ENCODE assay signal across 23 cellular contexts in genomic region chr7:141263508-141263907, GRCh38.
"Had no signal": no experiment of that assay in that cellular context is flagged by ENCODE, and none has a peak within 500 bp of the region (broad histone marks: within the 10 kb centered on the region; RNA-seq: fewer than 3 reads in every experiment).

No MANE protein-coding gene starts in this region.

- H3K36me3 ChIP-seq: esophagus squamous epithelium, heart right ventricle, left lung, neutrophil, right lobe of liver, suprapubic skin, tibial artery had no signal

- H3K27ac ChIP-seq: epithelial cell of prostate, esophagus squamous epithelium, heart right ventricle, left lung, neutrophil, right lobe of liver, suprapubic skin, tibial artery had no signal

- H3K4me3 ChIP-seq: esophagus squamous epithelium, heart right ventricle, left lung, lung, right lobe of liver, suprapubic skin, tibial artery had no signal

- H3K4me3 Mint-ChIP-seq: activated naive CD4-positive, alpha-beta T cell treated with anti-CD3 and anti-CD28 coated beads, Interleukin-2, amount 50 U/mL, for 24 hours; activated T-cell treated with anti-CD3 and anti-CD28 coated beads, Interleukin-2, amount 50 U/mL, for 72 hours; nephron; stimulated activated memory B cell treated with anti-CD40 and anti-IgM and Interleukin-4, amounts not matched to agents 10 μg/mL and 1 μg/mL and 100 μg/mL, for 72 hours; T-cell had no signal

- DNase-seq: activated CD4-positive, alpha-beta T cell treated with anti-CD3 and anti-CD28 coated beads, Interleukin-2, amount 50 U/mL, for 4 hours; activated CD4-positive, CD25-positive, alpha-beta regulatory T cell treated with anti-CD3 and anti-CD28 coated beads, Interleukin-2, amount 50 U/mL, for 72 hours; activated gamma-delta T cell; activated T-cell treated with anti-CD3 and anti-CD28 coated beads for 4 hours; activated T-cell treated with anti-CD3 and anti-CD28 coated beads, Interleukin-2, amount 50 U/mL, for 72 hours; effector CD8-positive, alpha-beta T cell; esophagus squamous epithelium; foreskin melanocyte; heart right ventricle; kidney glomerular epithelial cell; left lung; right lobe of liver; stimulated activated CD4-positive, alpha-beta T cell treated with anti-CD3 and anti-CD28 coated beads, Interleukin-4, amount 100 ng/mL, for 24 hours; T-cell; T-helper 9 cell; tibial artery had no signal

- H3K27me3 ChIP-seq: esophagus squamous epithelium, heart right ventricle, left lung, neutrophil, right lobe of liver, suprapubic skin, tibial artery had no signal

- H3K4me1 ChIP-seq: esophagus squamous epithelium, left lung, right lobe of liver, suprapubic skin, tibial artery had no signal

- H3K9me3 ChIP-seq: neutrophil, right lobe of liver had no signal

- ATAC-seq: left lung; right lobe of liver; stimulated activated memory B cell treated with anti-CD40 and anti-IgM and Interleukin-4, amounts not matched to agents 10 μg/mL and 1 μg/mL and 100 μg/mL, for 72 hours; T-cell had no signal

- H3K27ac Mint-ChIP-seq: activated naive CD4-positive, alpha-beta T cell treated with anti-CD3 and anti-CD28 coated beads, Interleukin-2, amount 50 U/mL, for 24 hours; activated T-cell treated with anti-CD3 and anti-CD28 coated beads, Interleukin-2, amount 50 U/mL, for 72 hours; nephron; stimulated activated memory B cell treated with anti-CD40 and anti-IgM and Interleukin-4, amounts not matched to agents 10 μg/mL and 1 μg/mL and 100 μg/mL, for 72 hours; T-cell had no signal

- H3K4me1 Mint-ChIP-seq: activated naive CD4-positive, alpha-beta T cell treated with anti-CD3 and anti-CD28 coated beads, Interleukin-2, amount 50 U/mL, for 24 hours; nephron; stimulated activated memory B cell treated with anti-CD40 and anti-IgM and Interleukin-4, amounts not matched to agents 10 μg/mL and 1 μg/mL and 100 μg/mL, for 72 hours had no signal

- H3K36me3 Mint-ChIP-seq: activated naive CD4-positive, alpha-beta T cell treated with anti-CD3 and anti-CD28 coated beads, Interleukin-2, amount 50 U/mL, for 24 hours had no signal
